Comparison of ENCODE assay signal across 8 cellular contexts in the genomic region with DNA sequence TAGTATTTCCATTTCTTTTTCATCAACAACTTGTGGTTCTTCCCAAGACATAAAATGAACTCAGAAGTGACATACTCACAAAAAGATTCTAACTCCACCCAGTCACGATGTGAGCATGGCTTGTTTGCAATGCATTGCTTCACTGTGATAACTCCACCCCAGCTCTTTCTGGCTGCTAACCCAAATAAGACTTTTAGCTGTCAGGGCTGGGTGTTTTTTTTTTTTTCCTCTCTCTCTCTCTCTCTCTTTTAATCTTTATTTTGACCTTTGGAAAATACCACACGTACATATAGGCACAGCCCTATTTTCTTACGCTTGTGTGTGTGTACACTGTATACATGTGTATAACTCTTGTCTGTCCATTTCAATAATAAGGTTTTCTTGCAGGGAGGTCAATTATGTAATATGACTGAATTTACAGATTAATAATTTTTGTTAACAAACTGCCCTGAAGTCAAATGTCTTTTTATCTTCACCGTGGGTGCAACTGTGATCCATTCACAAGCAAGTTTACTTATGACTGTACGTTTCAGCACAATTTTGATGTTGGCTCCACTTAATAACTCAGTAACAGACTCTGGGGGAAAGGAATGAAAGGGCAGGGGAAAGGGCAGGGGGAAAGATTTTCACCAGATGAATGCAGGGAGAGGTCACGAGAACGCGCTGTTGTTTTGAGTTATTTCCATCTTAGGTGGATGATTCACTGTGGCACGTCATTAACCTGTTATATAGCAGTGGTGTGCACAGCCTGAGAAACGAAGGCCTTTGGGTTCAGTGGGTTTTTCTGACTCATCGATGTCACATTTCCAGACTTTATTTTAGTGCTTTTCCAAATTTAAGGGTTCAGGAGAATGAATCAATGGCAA. TPM values are rescaled to one million over a fixed set of nuclear protein-coding genes. Genes with fewer than 3 reads are reported as not detected.
DNase-seq lines count a peak whose midpoint lies in the region; ATAC-seq and TF ChIP-seq lines count a peak whose summit lies in the region.

No MANE protein-coding gene starts in this region.

- H2AFZ ChIP-seq in neural progenitor cell (replicated peaks): no peak overlapping the region

- no peak overlapping the region for H3K27ac Mint-ChIP-seq in neural progenitor cell

- H3K4me3 ChIP-seq in astrocyte of the cerebellum (ENCODE audit: low read depth, low read length) (no peak overlapping the region), mucosa of descending colon (no peak overlapping the region), stomach smooth muscle (ENCODE audit: low read length in 2 of 2) (no peak overlapping the region), H7 (ENCODE audit: insufficient read depth, low read depth, low read length) (no peak overlapping the region), neural progenitor cell (no peak overlapping the region)

- no peak overlapping the region for H3K4me2 ChIP-seq in neural progenitor cell

- H3K27ac ChIP-seq in stomach smooth muscle (ENCODE audit: low read length): peak overlapping the region; percentile 18
- H3K27ac ChIP-seq in neural progenitor cell: no peak overlapping the region

- H3K4me3 Mint-ChIP-seq in neural progenitor cell: no peak overlapping the region

- DNase-seq in T follicular helper cell (ENCODE audit: low read depth) (peak; percentile 68), astrocyte of the cerebellum (ENCODE audit: low read depth) (peak; percentile 75), mucosa of descending colon (peak in 1 of 3 donors; percentile 30), H7 (no peak), neural progenitor cell (ENCODE audit: low spot score) (no peak)

- no peaks in the 10 kb centered on the region for H3K9me3 ChIP-seq in mucosa of descending colon
- H3K9me3 ChIP-seq in stomach smooth muscle (ENCODE audit: control insufficient read depth in 2 of 2, low read length in 2 of 2): no peaks in the 10 kb centered on the region
- H3K9me3 ChIP-seq in neural progenitor cell (ENCODE audit: low read depth): no peaks in the 10 kb centered on the region

- H3K36me3 ChIP-seq in mucosa of descending colon (ENCODE audit: low read depth): no peaks in the 10 kb centered on the region
- no peaks in the 10 kb centered on the region for H3K36me3 ChIP-seq in stomach smooth muscle (ENCODE audit: control insufficient read depth in 2 of 2, insufficient read depth in 2 of 2, low read length in 2 of 2)
- H3K36me3 ChIP-seq in H7 (replicated peaks; ENCODE audit: control insufficient read depth, insufficient read depth, low read length): no peaks in the 10 kb centered on the region
- H3K36me3 ChIP-seq in neural progenitor cell: no peaks in the 10 kb centered on the region

- no peak overlapping the region for H3K9ac ChIP-seq in stomach smooth muscle (ENCODE audit: low read length in 2 of 2)
- H3K9ac ChIP-seq in neural progenitor cell: no peak overlapping the region

- no peaks in the 10 kb centered on the region for H3K27me3 Mint-ChIP-seq in neural progenitor cell (ENCODE audit: insufficient read depth, low read depth)

- H3K27me3 ChIP-seq in stomach smooth muscle (ENCODE audit: control insufficient read depth in 1 of 2, insufficient read depth in 2 of 2, low read length in 2 of 2) (no peaks in the 10 kb centered on the region), H7 (ENCODE audit: control insufficient read depth, insufficient read depth, low read length) (no peaks in the 10 kb centered on the region), neural progenitor cell (no peaks in the 10 kb centered on the region)

- in situ Hi-C loops in astrocyte of the cerebellum (cut with HindIII; ENCODE audit: low sequenced_read_pairs): no loop called here

- no peaks in the 10 kb centered on the region for H3K4me1 ChIP-seq in mucosa of descending colon (ENCODE audit: low read depth)
- H3K4me1 ChIP-seq in stomach smooth muscle (ENCODE audit: control insufficient read depth, insufficient read depth, low read length): no peaks in the 10 kb centered on the region
- no peaks in the 10 kb centered on the region for H3K4me1 ChIP-seq in neural progenitor cell

- ATAC-seq in GM18508 (IDR thresholded peaks at IDR 0.05; ENCODE audit: insufficient read depth, unreplicated experiment) (peak; percentile 86), HG02943 (IDR thresholded peaks at IDR 0.05; ENCODE audit: low read depth, unreplicated experiment) (peak; percentile 69), mucosa of descending colon (peak; percentile 75)

- H3K79me2 ChIP-seq in neural progenitor cell (ENCODE audit: low read depth): no peaks in the 10 kb centered on the region

- intact Hi-C loops in mucosa of descending colon (cut with DNase I, micrococcal nuclease): no loop called here

- peaks cover 11% of the 10 kb centered on the region for H3K4me1 Mint-ChIP-seq in neural progenitor cell

- no peaks in the 10 kb centered on the region for H3K36me3 Mint-ChIP-seq in neural progenitor cell

- H4K20me1 ChIP-seq in neural progenitor cell (ENCODE audit: low read depth): no peaks in the 10 kb centered on the region

- H3K9me3 Mint-ChIP-seq in neural progenitor cell: no peaks in the 10 kb centered on the region

- TF ChIP-seq CTCF in astrocyte of the cerebellum (IDR thresholded peaks at IDR 0.05; ENCODE audit: low read depth, low read length, missing control alignments) (no peak), mucosa of descending colon (IDR thresholded peaks at IDR 0.05) (no peak), neural progenitor cell (IDR thresholded peaks at IDR 0.05) (no peak)

- H3F3A ChIP-seq in neural progenitor cell (ENCODE audit: low read depth): no peaks in the 10 kb centered on the region

RNA-seq across cellular contexts. Expression of a gene that starts 49.1 kb away (rescaled TPM):
- total RNA-seq in mucosa of descending colon: 1 to 10 TPM; 2.9 to 8.4 (median 8.1) TPM
- not detected in 2 replicates for total RNA-seq in H7 (2014; rRNA removed; shearing (Covaris generic))
- not detected in 2 replicates for total RNA-seq in neural progenitor cell (ENCODE audit: low replicate concordance)

Comparison
In these comparisons a context has a peak if more than half of its experiments do, and no peak if none do; other contexts are left out.
1. DNase-seq: peak in T follicular helper cell (single experiment) and astrocyte of the cerebellum (single experiment); none in H7 (single experiment) and neural progenitor cell (single experiment).
2. Peak in every context shown above with its lines, with median percentiles within 50 percentile points of each other: ATAC-seq.